Comparison of ENCODE assay signal across 15 cellular contexts in the genomic region with DNA sequence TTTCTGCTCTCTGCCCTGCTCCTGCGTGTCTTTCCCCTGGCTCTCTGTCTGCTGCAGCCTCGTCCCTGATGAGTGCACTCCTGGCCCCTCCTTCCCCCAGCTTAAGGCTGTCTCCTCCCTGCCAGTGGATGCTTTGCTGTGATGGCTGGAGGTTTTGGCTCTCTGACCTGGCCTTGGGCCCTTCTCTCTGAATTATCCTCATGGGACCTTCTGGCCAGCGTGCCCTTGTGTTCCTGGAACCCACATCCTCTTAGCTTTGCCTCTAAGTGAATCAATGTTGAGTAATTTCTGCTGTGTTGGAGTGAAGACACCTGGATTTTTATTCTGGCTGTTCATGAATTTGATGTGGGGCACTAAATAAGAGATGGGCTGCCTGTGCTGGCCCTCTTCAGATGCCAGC. TPM values are rescaled to one million over a fixed set of nuclear protein-coding genes. Genes with fewer than 3 reads are reported as not detected.
DNase-seq lines count a peak whose midpoint lies in the region; ATAC-seq and TF ChIP-seq lines count a peak whose summit lies in the region.
"Had no signal": no experiment of that assay in that cellular context is flagged by ENCODE, and none has a peak within 500 bp of the region (broad histone marks: within the 10 kb centered on the region; RNA-seq: fewer than 3 reads in every experiment).

No MANE protein-coding gene starts in this region.

- H3K27me3 ChIP-seq in IMR-90 (ENCODE audit: control insufficient read depth, insufficient read depth, low read length), result peaks cover 9% of the 10 kb centered on the region
- H3K27me3 ChIP-seq in esophagus (ENCODE audit: control insufficient read depth in 1 of 2, insufficient read depth in 2 of 2, low read length in 2 of 2), result no peaks in the 10 kb centered on the region
- H3K27me3 ChIP-seq in lung (ENCODE audit: control insufficient read depth, insufficient read depth), result no peaks in the 10 kb centered on the region
- no peaks in the 10 kb centered on the region for H3K27me3 ChIP-seq in thyroid gland
- H3K27me3 ChIP-seq in prostate gland (replicated peaks; ENCODE audit: insufficient read depth), result no peaks in the 10 kb centered on the region

- POLR2A ChIA-PET in IMR-90 (lab: Charles Lee; ENCODE audit: unreplicated experiment) (no interaction called here), GM10248 (lab: Yijun Ruan, JAX) (no interaction called here)

- H3K27ac ChIP-seq in IMR-90 (ENCODE audit: insufficient read depth, low read length) (no peak overlapping the region), esophagus (ENCODE audit: low read depth in 2 of 2, low read length in 1 of 2) (peak overlapping the region; percentile 59 to 70), lung (ENCODE audit: low read depth in 1 of 2, low read length in 1 of 2) (peak overlapping the region in 1 of 2 donors; percentile 2), thyroid gland (no peak overlapping the region), prostate gland (peak overlapping the region in 1 of 2 donors; percentile 14)

- ATAC-seq in IMR-90 (ENCODE audit: low read depth) (peak; percentile 11; the same call in 1 of the 2 replicates), lung (ENCODE audit: insufficient read depth, low FRiP score) (peak; percentile 70), HG03097 (IDR thresholded peaks at IDR 0.05; ENCODE audit: low FRiP score, unreplicated experiment) (no peak)
- ATAC-seq: stimulated activated naive CD8-positive, alpha-beta T cell treated with anti-CD3 and anti-CD28 coated beads, Interleukin-15, amount 100 ng/mL, for 72 hours had no signal

- H3K4me1 ChIP-seq in IMR-90 (ENCODE audit: control insufficient read depth, insufficient read depth, low read length) (peaks cover 13% of the 10 kb centered on the region), esophagus (ENCODE audit: control insufficient read depth in 2 of 2, insufficient read depth in 2 of 2, low read length in 1 of 2) (peaks cover 0 to 6% of the 10 kb centered on the region in 2 donors), lung (ENCODE audit: control insufficient read depth in 2 of 2, insufficient read depth in 2 of 2, low read length in 2 of 2) (peaks cover 0 to 3% of the 10 kb centered on the region in 2 donors), thyroid gland (peaks cover 0 to 7% of the 10 kb centered on the region in 2 donors), prostate gland (replicated peaks) (no peaks in the 10 kb centered on the region)

- peak overlapping the region in 1 of 2 experiments; percentile 38; a peak in 1 of 4 replicates for H4K8ac ChIP-seq in IMR-90 (ENCODE audit: low read depth in 2 of 2, low read length in 2 of 2)

- H2BK15ac ChIP-seq in IMR-90 (ENCODE audit: low read depth, low read length), result peak overlapping the region; percentile 29; the same call in 1 of the 3 replicates

- peak overlapping the region; percentile 11 for H2AK9ac ChIP-seq in IMR-90 (replicated peaks; ENCODE audit: low read depth, low read length, poor library complexity)

- H3K9me3 ChIP-seq in IMR-90 (ENCODE audit: control insufficient read depth, insufficient read depth, low read length), result no peaks in the 10 kb centered on the region
- no peaks in the 10 kb centered on the region for H3K9me3 ChIP-seq in esophagus (ENCODE audit: control insufficient read depth in 2 of 2, insufficient read depth in 1 of 2, low read depth in 1 of 2, low read length in 1 of 2)
- no peaks in the 10 kb centered on the region for H3K9me3 ChIP-seq in lung (ENCODE audit: control insufficient read depth in 2 of 2, insufficient read depth in 1 of 2, low read length in 1 of 2)
- H3K9me3 ChIP-seq in thyroid gland, result no peaks in the 10 kb centered on the region
- H3K9me3 ChIP-seq in prostate gland, result no peaks in the 10 kb centered on the region

- H3K4ac ChIP-seq in IMR-90 (ENCODE audit: low read depth, low read length), result no peak overlapping the region

- H3K4me2 ChIP-seq in IMR-90 (ENCODE audit: low read depth, low read length), result no peak overlapping the region

- H3K4me3 ChIP-seq in IMR-90 (ENCODE audit: insufficient read depth, low read depth, low read length), result no peak overlapping the region
- H3K4me3 ChIP-seq in esophagus (ENCODE audit: low read depth in 1 of 2, low read length in 2 of 2), result no peak overlapping the region
- H3K4me3 ChIP-seq in lung, result no peak overlapping the region
- H3K4me3 ChIP-seq in thyroid gland (replicated peaks in 1 of 3), result no peak overlapping the region
- no peak overlapping the region for H3K4me3 ChIP-seq in prostate gland

- H2AK5ac ChIP-seq in IMR-90 (ENCODE audit: low read depth, low read length), result no peak overlapping the region

- 0 out of 2 replicates have a peak overlapping the region, but pooled peaks have one; percentile 32 for H3K14ac ChIP-seq in IMR-90 (replicated peaks; ENCODE audit: low read depth, low read length)

- TF ChIP-seq POLR2A in IMR-90 (IDR thresholded peaks at IDR 0.05; ENCODE audit: low read depth, low read length) (no peak), thyroid gland (IDR thresholded peaks at IDR 0.05) (no peak), prostate gland (IDR thresholded peaks at IDR 0.05) (no peak)

- H4K20me1 ChIP-seq in IMR-90 (ENCODE audit: insufficient read depth, low read length), result no peaks in the 10 kb centered on the region

- H2BK20ac ChIP-seq in IMR-90 (ENCODE audit: low read depth, low read length), result no peak overlapping the region

- H4K91ac ChIP-seq in IMR-90 (ENCODE audit: insufficient read depth, low read depth, low read length), result no peak overlapping the region; the same call in 1 of the 2 replicates

- intact Hi-C loops in IMR-90 (cut with micrococcal nuclease), result no loop called here
- intact Hi-C loops in thyroid gland (cut with DNase I), result no loop called here
- intact Hi-C loops in prostate gland (cut with DNase I), result loop anchor here (10.0 kb wide), 1 partner anchor 60 kb away; no protein-coding TSS in a partner anchor

- TF ChIP-seq CTCF in IMR-90 (conservative IDR thresholded peaks at IDR 0.05; ENCODE audit: low read depth, low read length), result no peak
- TF ChIP-seq CTCF in lung (IDR thresholded peaks at IDR 0.05; ENCODE audit: control extremely low read depth, extremely low read depth), result no peak
- no peak for TF ChIP-seq CTCF in thyroid gland (IDR thresholded peaks at IDR 0.05)
- TF ChIP-seq CTCF in GM10248 (IDR thresholded peaks at IDR 0.05; ENCODE audit: control extremely low read depth, extremely low read depth, low read depth, missing control alignments), result no peak
- no peak for TF ChIP-seq CTCF in prostate gland (IDR thresholded peaks at IDR 0.05)

- dilution Hi-C loops in IMR-90 (cut with HindIII; ENCODE audit: low sequenced_read_pairs, unreplicated experiment), result no loop called here

- WGBS in IMR-90 (ENCODE audit: extremely low coverage in 2 of 2, insufficient read length in 1 of 2), 2 experiments, result no CpG with 5 or more reads among the region's 3 CpGs
- 62% methylated on average over 3 of the region's 3 CpGs for WGBS in esophagus, 2 donors
- 52 to 72% methylated on average over 3 of the region's 3 CpGs for WGBS in lung, 2 donors
- 33 to 39% methylated on average over 3 of the region's 3 CpGs for WGBS in thyroid gland, 2 donors
- 38% methylated on average over 3 of the region's 3 CpGs for WGBS in prostate gland

- H3K23ac ChIP-seq in IMR-90 (ENCODE audit: low read depth, low read length), result peak overlapping the region; percentile 13; the same call in 1 of the 2 replicates

- peak; percentile 35 for DNase-seq in IMR-90
- peak; percentile 47 for DNase-seq in lung (ENCODE audit: low spot score)
- DNase-seq in thyroid gland, result peak; percentile 5 to 9
- no peak for DNase-seq in GM10248 (ENCODE audit: extremely low spot score)
- no peak for DNase-seq in activated naive CD4-positive, alpha-beta T cell treated with Interleukin-2 at 50 U/mL for 16 hours
- DNase-seq in prostate gland (ENCODE audit: low spot score), result no peak
- DNase-seq: activated naive CD4-positive, alpha-beta T cell treated with anti-CD3 and anti-CD28 coated beads for 36 hours; foreskin melanocyte; H7; NCI-H1436; NCI-H526; stimulated activated CD4-positive, alpha-beta T cell treated with anti-CD3 and anti-CD28 coated beads, Interleukin-4, amount 100 ng/mL, for 24 hours; stimulated activated naive CD8-positive, alpha-beta T cell treated with anti-CD3 and anti-CD28 coated beads, Interleukin-15, amount 100 ng/mL, for 72 hours had no signal

- H4K5ac ChIP-seq in IMR-90 (ENCODE audit: low read depth, low read length), result no peak overlapping the region

- no peak overlapping the region for H3K9ac ChIP-seq in IMR-90 (ENCODE audit: low read depth, low read length)

- peak overlapping the region; percentile 16; the same call in 1 of the 2 replicates for H2BK120ac ChIP-seq in IMR-90 (ENCODE audit: low read depth, low read length)

- H2BK5ac ChIP-seq in IMR-90 (ENCODE audit: low read depth, low read length, poor library complexity, severe bottlenecking), result no peak overlapping the region

- H3K36me3 ChIP-seq in IMR-90 (ENCODE audit: control insufficient read depth, insufficient read depth, low read length) (no peaks in the 10 kb centered on the region), esophagus (ENCODE audit: control insufficient read depth in 2 of 2, insufficient read depth in 2 of 2, low read length in 1 of 2) (no peaks in the 10 kb centered on the region), lung (ENCODE audit: control insufficient read depth in 2 of 2, insufficient read depth in 2 of 2, low read length in 2 of 2) (no peaks in the 10 kb centered on the region), thyroid gland (no peaks in the 10 kb centered on the region), prostate gland (no peaks in the 10 kb centered on the region)

- in situ Hi-C loops in IMR-90 (cut with MboI; ENCODE audit: low sequenced_read_pairs), result no loop called here

- H3K79me1 ChIP-seq in IMR-90 (ENCODE audit: low read depth in 1 of 2, low read length in 2 of 2), result no peaks in the 10 kb centered on the region

- H2AFZ ChIP-seq in IMR-90 (replicated peaks; ENCODE audit: low read length, poor library complexity), result peak overlapping the region; percentile 65

- H3K18ac ChIP-seq in IMR-90 (ENCODE audit: low read depth, low read length), result no peak overlapping the region

- peaks cover 15% of the 10 kb centered on the region for H3K9me1 ChIP-seq in IMR-90 (ENCODE audit: insufficient read depth, low read length)

- H3K56ac ChIP-seq in IMR-90 (ENCODE audit: extremely low read depth, insufficient read depth, low read length), result no peak overlapping the region

- TF ChIP-seq RAD21 in IMR-90 (IDR thresholded peaks at IDR 0.05; ENCODE audit: low read length), result no peak

- CTCF ChIA-PET in IMR-90 (lab: Yijun Ruan, JAX) (no interaction called here), GM10248 (lab: Yijun Ruan, JAX) (no interaction called here)

- no TSS peak for BruUV-seq in IMR-90 (replicated peaks; lab: Mats Ljungman, UMichigan)

TF ChIP-seq in IMR-90, 13 proteins besides CTCF, POLR2A, EP300 and RAD21:
- TF ChIP-seq SMC3 (IDR thresholded peaks at IDR 0.05; ENCODE audit: low read depth, low read length), result no peak

RNA-seq across cellular contexts. Expression of a gene that starts 9.8 kb away (rescaled TPM):
- total RNA-seq in IMR-90 (2012; rRNA removed) (0.83 and 0.90 TPM in 2 replicates), lung (10 to 100 TPM in 1 of 2 donors, 1 to 10 TPM in 1; 4.4 to 15.4 TPM), thyroid gland (10 to 100 TPM in 2 of 4 donors, 1 to 10 TPM in 2; 3.1 to 20.7 (median 7.6) TPM), prostate gland (1 to 10 TPM in 1 of 2 donors, under 1 TPM in 1; 0.87 to 3.5 TPM)
- polyA plus RNA-seq in IMR-90 (2012; rRNA removed) (0.09 and 0.29 TPM in 2 replicates), esophagus (1 to 10 TPM; 9.0 to 9.3 TPM), lung (10 to 100 TPM in 1 of 2 donors, 1 to 10 TPM in 1; 3.7 to 20.5 TPM)
- 0.10 and 0.39 TPM in 2 replicates for polyA plus RNA-seq in IMR-90 (2012; cell fraction: cytosol; rRNA removed)
- polyA plus RNA-seq in IMR-90 (2012; cell fraction: nucleus; rRNA removed; ENCODE audit: low replicate concordance), result 0.07 TPM in 1 of 2 replicates, not detected in the other
- total RNA-seq: activated naive CD4-positive, alpha-beta T cell treated with anti-CD3 and anti-CD28 coated beads for 36 hours had no signal

Comparison
In these comparisons a context has a peak if more than half of its experiments do, and no peak if none do; other contexts are left out.
1. DNase-seq: peak in IMR-90 (single experiment), lung (single experiment) and thyroid gland (2 of 2); none in GM10248 (single experiment), activated naive CD4-positive, alpha-beta T cell treated with Interleukin-2 at 50 U/mL for 16 hours (single experiment) and prostate gland (single experiment).
2. H3K27ac ChIP-seq: peak in esophagus (2 of 2); none in IMR-90 (single experiment) and thyroid gland (0 of 3).